In the genomic region with DNA sequence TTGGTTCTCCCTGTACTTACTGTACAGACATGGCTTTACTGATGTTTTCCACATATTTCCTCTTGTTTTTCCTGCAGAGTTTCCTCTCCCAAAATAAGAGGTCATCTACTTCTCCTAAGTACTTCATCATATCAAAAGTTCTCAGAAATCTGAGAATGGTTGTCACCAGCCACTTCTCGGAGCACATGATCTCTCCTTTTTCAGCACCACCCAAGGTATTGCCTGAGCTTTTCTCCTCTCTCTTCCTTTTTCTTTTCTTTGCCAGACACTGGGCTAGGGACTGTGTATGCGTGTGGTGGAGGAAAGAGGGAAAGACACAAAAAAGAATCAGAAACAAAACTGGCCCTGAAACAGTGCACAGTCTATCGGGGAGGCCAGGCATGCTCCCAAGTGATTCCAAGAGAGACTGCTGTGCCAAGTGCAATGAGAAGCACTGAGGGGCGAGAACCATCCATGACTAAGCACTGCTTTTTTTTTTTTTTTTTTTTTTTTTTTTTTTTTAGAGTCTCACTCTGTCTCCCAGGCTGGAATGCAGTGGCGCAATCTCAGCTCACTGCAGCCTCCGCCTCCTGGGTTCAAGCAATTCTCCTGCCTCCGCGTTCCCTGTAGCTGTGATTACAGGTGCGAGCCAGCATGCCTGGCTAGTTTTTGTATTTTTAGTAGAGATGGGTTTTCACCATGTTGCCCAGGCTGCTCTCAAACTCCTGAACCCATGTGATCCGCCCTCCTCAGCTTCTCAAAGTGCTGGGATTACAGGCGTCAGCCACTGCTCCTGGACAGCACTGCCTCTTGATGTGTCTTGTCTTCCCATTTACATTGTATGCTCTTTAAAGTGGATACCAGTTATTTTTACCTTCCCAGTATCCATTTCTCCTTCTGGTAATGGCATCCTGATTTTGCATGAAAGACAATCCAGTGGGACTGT, we compare ENCODE assay signal across 9 cellular contexts.
DNase-seq lines count a peak whose midpoint lies in the region; ATAC-seq and TF ChIP-seq lines count a peak whose summit lies in the region.
"Had no signal": no experiment of that assay in that cellular context is flagged by ENCODE, and none has a peak within 500 bp of the region (broad histone marks: within the 10 kb centered on the region; RNA-seq: fewer than 3 reads in every experiment).

No MANE protein-coding gene starts in this region.

- H3K4me1 Mint-ChIP-seq in activated naive CD4-positive, alpha-beta T cell treated with anti-CD3 and anti-CD28 coated beads, Interleukin-2, amount 10 ng/mL, durations not matched to agents 7 days and 5 days, result no peaks in the 10 kb centered on the region
- no peaks in the 10 kb centered on the region for H3K4me1 Mint-ChIP-seq in natural killer cell treated with Interleukin-12 subunit alpha and Interleukin-12 subunit beta and Interleukin-15 and Interleukin-18, amount 100 ng/mL, for 72 hours (ENCODE audit: low read depth in 2 of 2)

- H3K36me3 Mint-ChIP-seq in activated naive CD4-positive, alpha-beta T cell treated with anti-CD3 and anti-CD28 coated beads, Interleukin-2, amount 10 ng/mL, durations not matched to agents 7 days and 5 days, result no peaks in the 10 kb centered on the region
- no peaks in the 10 kb centered on the region for H3K36me3 Mint-ChIP-seq in natural killer cell treated with Interleukin-12 subunit alpha and Interleukin-12 subunit beta and Interleukin-15 and Interleukin-18, amount 100 ng/mL, for 72 hours

- TF ChIP-seq CTCF in heart right ventricle (IDR thresholded peaks at IDR 0.05) (no peak), gastrocnemius medialis (IDR thresholded peaks at IDR 0.05 in 4 of 5, conservative IDR thresholded peaks at IDR 0.05 in 1 of 5) (no peak)

- no peaks in the 10 kb centered on the region for H3K36me3 ChIP-seq in heart right ventricle
- H3K36me3 ChIP-seq in gastrocnemius medialis, result no peaks in the 10 kb centered on the region

- TF ChIP-seq POLR2A in gastrocnemius medialis (IDR thresholded peaks at IDR 0.05), result no peak

- H3K27me3 ChIP-seq in heart right ventricle, result no peaks in the 10 kb centered on the region
- H3K27me3 ChIP-seq in gastrocnemius medialis, result no peaks in the 10 kb centered on the region

- CTCF ChIA-PET in activated naive CD4-positive, alpha-beta T cell treated with anti-CD3 and anti-CD28 coated beads, Interleukin-2, amount 10 ng/mL, durations not matched to agents 7 days and 5 days (lab: Charles Lee), result no interaction called here

- intact Hi-C loops in heart right ventricle (cut with DNase I) (loop anchor here in 1 of 10 donors (10.0 kb wide), 2 partner anchors 233 to 353 kb away; no protein-coding TSS in a partner anchor), gastrocnemius medialis (cut with DNase I; ENCODE audit: low total_unique reads) (no loop called here)

- no peak overlapping the region for H3K4me3 Mint-ChIP-seq in activated naive CD4-positive, alpha-beta T cell treated with anti-CD3 and anti-CD28 coated beads, Interleukin-2, amount 10 ng/mL, durations not matched to agents 7 days and 5 days
- H3K4me3 Mint-ChIP-seq in natural killer cell treated with Interleukin-12 subunit alpha and Interleukin-12 subunit beta and Interleukin-15 and Interleukin-18, amount 100 ng/mL, for 72 hours, result no peak overlapping the region

- WGBS in heart right ventricle, 2 donors, result 46 to 51% methylated on average over 11 of the region's 11 CpGs

- no peaks in the 10 kb centered on the region for H3K9me3 Mint-ChIP-seq in activated naive CD4-positive, alpha-beta T cell treated with anti-CD3 and anti-CD28 coated beads, Interleukin-2, amount 10 ng/mL, durations not matched to agents 7 days and 5 days
- no peaks in the 10 kb centered on the region for H3K9me3 Mint-ChIP-seq in natural killer cell treated with Interleukin-12 subunit alpha and Interleukin-12 subunit beta and Interleukin-15 and Interleukin-18, amount 100 ng/mL, for 72 hours

- H3K9me3 ChIP-seq in heart right ventricle, result no peaks in the 10 kb centered on the region
- no peaks in the 10 kb centered on the region for H3K9me3 ChIP-seq in gastrocnemius medialis

- no peak overlapping the region for H3K27ac Mint-ChIP-seq in activated naive CD4-positive, alpha-beta T cell treated with anti-CD3 and anti-CD28 coated beads, Interleukin-2, amount 10 ng/mL, durations not matched to agents 7 days and 5 days
- H3K27ac Mint-ChIP-seq in natural killer cell treated with Interleukin-12 subunit alpha and Interleukin-12 subunit beta and Interleukin-15 and Interleukin-18, amount 100 ng/mL, for 72 hours, result no peak overlapping the region

- H3K4me3 ChIP-seq in heart right ventricle (no peak overlapping the region), gastrocnemius medialis (no peak overlapping the region)

- ATAC-seq in heart right ventricle (peak; percentile 65 to 93 (median 84)), gastrocnemius medialis (peak; percentile 30 to 42)
- no peak for ATAC-seq in natural killer cell treated with Interleukin-12 subunit alpha and Interleukin-12 subunit beta and Interleukin-15 and Interleukin-18, amount 100 ng/mL, for 72 hours

- H3K27me3 Mint-ChIP-seq in activated naive CD4-positive, alpha-beta T cell treated with anti-CD3 and anti-CD28 coated beads, Interleukin-2, amount 10 ng/mL, durations not matched to agents 7 days and 5 days, result no peaks in the 10 kb centered on the region
- no peaks in the 10 kb centered on the region for H3K27me3 Mint-ChIP-seq in natural killer cell treated with Interleukin-12 subunit alpha and Interleukin-12 subunit beta and Interleukin-15 and Interleukin-18, amount 100 ng/mL, for 72 hours

- DNase-seq in GM03348 (ENCODE audit: low spot score) (peak; percentile 90), amniotic epithelial cell (ENCODE audit: low read depth) (peak; percentile 80), heart right ventricle (peak; percentile 8 to 9), gastrocnemius medialis (peak in 1 of 2 donors; percentile 28), SIG-M5 treated with dmso at 0.1 percent for 504 hours (lab: John Stamatoyannopoulos, UW; ENCODE audit: unreplicated experiment) (no peak), germinal center (ENCODE audit: low spot score) (no peak)
- no peak for DNase-seq in activated naive CD4-positive, alpha-beta T cell treated with anti-CD3 and anti-CD28 coated beads, Interleukin-2, amount 10 ng/mL, durations not matched to agents 7 days and 5 days
- DNase-seq in natural killer cell treated with Interleukin-12 subunit alpha and Interleukin-12 subunit beta and Interleukin-15 and Interleukin-18, amount 100 ng/mL, for 72 hours (ENCODE audit: low spot score), result no peak
- DNase-seq: activated CD8-positive, alpha-beta memory T cell treated with anti-CD3 and anti-CD28 coated beads for 24 hours had no signal

- H3K4me1 ChIP-seq in heart right ventricle, result peaks cover 0 to 13% (median 0%) of the 10 kb centered on the region in 9 donors
- no peaks in the 10 kb centered on the region for H3K4me1 ChIP-seq in gastrocnemius medialis

- in situ Hi-C loops in gastrocnemius medialis (cut with MboI; ENCODE audit: low sequenced_read_pairs in 4 of 4), result no loop called here

- no peak overlapping the region for H3K27ac ChIP-seq in heart right ventricle
- no peak overlapping the region for H3K27ac ChIP-seq in gastrocnemius medialis

Comparison
In these comparisons a context has a peak if more than half of its experiments do, and no peak if none do; other contexts are left out.
1. DNase-seq: peak in GM03348 (single experiment), amniotic epithelial cell (single experiment) and heart right ventricle (2 of 2); none in activated naive CD4-positive, alpha-beta T cell treated with anti-CD3 and anti-CD28 coated beads, Interleukin-2, amount 10 ng/mL, durations not matched to agents 7 days and 5 days (single experiment), natural killer cell treated with Interleukin-12 subunit alpha and Interleukin-12 subunit beta and Interleukin-15 and Interleukin-18, amount 100 ng/mL, for 72 hours (single experiment), SIG-M5 treated with dmso at 0.1 percent for 504 hours (single experiment) and germinal center (single experiment).
2. ATAC-seq: peak in heart right ventricle (8 of 8) and gastrocnemius medialis (2 of 2); none in natural killer cell treated with Interleukin-12 subunit alpha and Interleukin-12 subunit beta and Interleukin-15 and Interleukin-18, amount 100 ng/mL, for 72 hours (0 of 2).